9 cellular contexts compared by ENCODE assay signal in genomic region chr2:56185101-56185581, GRCh38. TPM values are rescaled to one million over a fixed set of nuclear protein-coding genes. Genes with fewer than 3 reads are reported as not detected.
DNase-seq lines count a peak whose midpoint lies in the region; ATAC-seq and TF ChIP-seq lines count a peak whose summit lies in the region.
"Had no signal": no experiment of that assay in that cellular context is flagged by ENCODE, and none has a peak within 500 bp of the region (broad histone marks: within the 10 kb centered on the region; RNA-seq: fewer than 3 reads in every experiment).

No MANE protein-coding gene starts in this region.

- CTCF ChIA-PET in MCF 10A (lab: Yijun Ruan, JAX) = interaction anchor here (0.6 to 3.8 kb wide), 12 partner anchors 9 to 1620 kb away, joined by 3 to 20 read pairs (median 4); no protein-coding TSS in a partner anchor

- TF ChIP-seq CTCF in MCF 10A (IDR thresholded peaks at IDR 0.05; ENCODE audit: unreplicated experiment) (no peak), suprapubic skin (IDR thresholded peaks at IDR 0.05) (no peak)

- no peaks in the 10 kb centered on the region for H3K36me3 Mint-ChIP-seq in MCF 10A (ENCODE audit: insufficient read depth, unreplicated experiment)

- no peaks in the 10 kb centered on the region for H3K9me3 Mint-ChIP-seq in MCF 10A (ENCODE audit: unreplicated experiment)

- no peaks in the 10 kb centered on the region for H3K9me3 ChIP-seq in suprapubic skin
- H3K9me3 ChIP-seq: HAP-1 had no signal

- intact Hi-C loops in MCF 10A (cut with micrococcal nuclease) = loop anchor here (10.0 kb wide), 1 partner anchor 1020 kb away; no protein-coding TSS in a partner anchor

- peaks cover 29% of the 10 kb centered on the region for H3K4me1 ChIP-seq in suprapubic skin
- H3K4me1 ChIP-seq: HAP-1 had no signal

- DNase-seq in AG20443 (ENCODE audit: low spot score) = peak; percentile 68
- DNase-seq in HT1080 (ENCODE audit: low read depth) = peak; percentile 23
- peak; percentile 58 for DNase-seq in MCF 10A (ENCODE audit: unreplicated experiment)
- DNase-seq in kidney tubule cell (ENCODE audit: low spot score) = peak; percentile 28
- no peak for DNase-seq in suprapubic skin (ENCODE audit: low spot score in 2 of 2)
- DNase-seq in middle frontal gyrus (ENCODE audit: extremely low spot score, low spot score) = no peak
- no peak for DNase-seq in iPS-NIHi11 (ENCODE audit: low spot score)

- H3K27ac ChIP-seq in suprapubic skin = peak overlapping the region; percentile 23

- no peaks in the 10 kb centered on the region for H3K27me3 Mint-ChIP-seq in MCF 10A (ENCODE audit: insufficient read depth, unreplicated experiment)

- no peak overlapping the region for H3K27ac Mint-ChIP-seq in MCF 10A (ENCODE audit: low read depth, unreplicated experiment)

- peaks cover 11% of the 10 kb centered on the region for H3K4me1 Mint-ChIP-seq in MCF 10A (ENCODE audit: insufficient read depth, unreplicated experiment)

- POLR2A ChIA-PET in MCF 10A (lab: Yijun Ruan, JAX) = interaction anchor here (0.8 to 1.3 kb wide), 2 partner anchors 559 to 564 kb away, joined by 3 read pairs; no protein-coding TSS in a partner anchor

- no peak for TF ChIP-seq POLR2A in suprapubic skin (IDR thresholded peaks at IDR 0.05)

- no peak for TF ChIP-seq EP300 in suprapubic skin (IDR thresholded peaks at IDR 0.05)

- no peaks in the 10 kb centered on the region for H3K36me3 ChIP-seq in suprapubic skin
- H3K36me3 ChIP-seq: HAP-1 had no signal

- WGBS in suprapubic skin = 0% methylated on average over 8 of the region's 24 CpGs

- peaks cover 4% of the 10 kb centered on the region for H3K27me3 ChIP-seq in suprapubic skin

- no TSS peak for BruUV-seq in MCF 10A (replicated peaks; lab: Mats Ljungman, UMichigan)

- ATAC-seq in GM19395 (IDR thresholded peaks at IDR 0.05; ENCODE audit: unreplicated experiment) = no peak

- H3K4me3 ChIP-seq in suprapubic skin = peak overlapping the region; percentile 78

- peak overlapping the region; percentile 89 for H3K4me3 Mint-ChIP-seq in MCF 10A (ENCODE audit: unreplicated experiment)

RNA-seq across cellular contexts. Expression of gene CCDC85A, which starts 1.4 kb away (rescaled TPM):
- total RNA-seq in HT1080 (2014; rRNA removed; shearing (Covaris generic)) = 0.19 TPM in 1 of 2 replicates, not detected in the other
- 0.21 and 0.33 TPM in 2 replicates for polyA plus RNA-seq in HT1080 (2015; cell fraction: cytosol; rRNA removed)
- polyA plus RNA-seq in HT1080 (2015; cell fraction: nucleus; rRNA removed) = 0.07 and 0.17 TPM in 2 replicates
- total RNA-seq in MCF 10A (2022) (0.16 and 0.20 TPM in 2 replicates), suprapubic skin (1 to 10 TPM; 1.9 to 3.2 (median 2.5) TPM)

Comparison
In these comparisons a context has a peak if more than half of its experiments do, and no peak if none do; other contexts are left out.
1. DNase-seq: peak in AG20443 (single experiment), HT1080 (single experiment), MCF 10A (single experiment) and kidney tubule cell (single experiment); none in suprapubic skin (0 of 2), middle frontal gyrus (single experiment) and iPS-NIHi11 (single experiment).